Comparison of ENCODE assay signal across 20 cellular contexts in genomic region chr5:39006650-39007049, GRCh38.
"Had no signal": no experiment of that assay in that cellular context is flagged by ENCODE, and none has a peak within 500 bp of the region (broad histone marks: within the 10 kb centered on the region; RNA-seq: fewer than 3 reads in every experiment).

No MANE protein-coding gene starts in this region.

- H3K9me3 ChIP-seq: SK-N-SH had no signal

- H3K27ac ChIP-seq: RWPE1 had no signal

- DNase-seq: KBM-7, MV-4-11, NCI-H1048, NCI-H1105, NCI-H1417, NCI-H1436 treated with DMSO at 0.1 percent for 48 hours, NCI-H1694, NCI-H187 treated with DMSO at 0.1 percent for 48 hours, NCI-H2029 treated with DMSO at 0.1 percent for 48 hours, NCI-H2227 treated with DMSO at 0.1 percent for 48 hours, NCI-H524, NCI-H69, NCI-H774, PC-3, SHP77, SK-N-SH, SW 1271 had no signal

- ATAC-seq: Panc1, PC-3 had no signal

- H3K27me3 Mint-ChIP-seq: IgD-negative memory B cell had no signal

- H3K4me3 Mint-ChIP-seq: IgD-negative memory B cell had no signal
